In the genomic region with DNA sequence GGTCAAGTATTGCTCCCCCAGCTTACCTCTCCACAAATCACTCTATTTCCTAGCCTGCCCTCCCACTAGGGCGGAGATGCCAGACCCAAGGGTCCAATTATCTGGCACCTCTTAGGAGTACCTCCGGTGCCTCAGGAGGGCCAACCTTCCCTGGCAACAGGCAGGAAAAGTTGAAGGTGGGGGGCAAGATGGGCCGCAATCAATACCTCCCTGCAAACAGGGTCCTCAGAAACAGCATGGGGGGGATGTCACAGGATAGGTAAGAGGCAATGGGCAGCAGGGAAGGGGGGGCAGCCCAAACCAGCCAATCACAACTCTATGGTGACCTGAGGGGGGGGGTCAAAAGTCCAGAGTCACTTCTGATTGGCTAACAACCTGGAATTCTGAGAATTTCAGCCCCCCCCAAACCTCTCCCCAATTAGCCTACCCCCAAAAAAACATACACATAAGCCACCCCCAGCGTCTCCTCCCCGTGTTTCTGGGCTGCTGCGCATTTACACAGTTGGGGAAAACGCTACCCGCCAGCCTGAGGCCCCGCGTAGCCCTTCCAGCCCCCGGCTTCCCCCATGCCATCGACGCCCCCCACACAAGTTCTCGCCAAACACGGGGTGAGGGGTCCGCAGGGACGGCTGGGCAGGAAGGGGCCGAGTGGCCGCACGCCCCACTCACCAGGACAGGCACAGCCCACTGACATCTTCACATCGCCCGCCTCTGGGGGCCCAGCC, we compare ENCODE assay signal across 8 cellular contexts. TPM values are rescaled to one million over a fixed set of nuclear protein-coding genes. Genes with fewer than 3 reads are reported as not detected.
DNase-seq lines count a peak whose midpoint lies in the region; ATAC-seq and TF ChIP-seq lines count a peak whose summit lies in the region.

No MANE protein-coding gene starts in this region.

- 0 to 3% methylated on average over 6 to 11 of the region's 22 CpGs for WGBS in tibial nerve, 2 donors

- H3K36me3 ChIP-seq in NT2/D1 (ENCODE audit: insufficient read depth, insufficient read length, low read length) = peaks cover 4% of the 10 kb centered on the region
- H3K36me3 ChIP-seq in tibial nerve = no peaks in the 10 kb centered on the region

- ATAC-seq in natural killer cell treated with Interleukin-12 subunit alpha and Interleukin-12 subunit beta and Interleukin-15 and Interleukin-18, amount 100 ng/mL, for 72 hours = peak in 1 of 2 donors; percentile 11
- no peak for ATAC-seq in HG03095 (IDR thresholded peaks at IDR 0.05; ENCODE audit: unreplicated experiment)

- H3K9ac ChIP-seq in NT2/D1 (ENCODE audit: insufficient read length, low read depth) = peak overlapping the region; percentile 94

- in situ Hi-C loops in GM13976 (cut with MboI; ENCODE audit: low sequenced_read_pairs, unreplicated experiment) = no loop called here

- H3K27ac ChIP-seq in AG04450 (ENCODE audit: low read depth, low read length) = peak overlapping the region; percentile 90
- H3K27ac ChIP-seq in tibial nerve = peak overlapping the region; percentile 92 to 100 (median 98)

- no peak for TF ChIP-seq POLR2A in tibial nerve (IDR thresholded peaks at IDR 0.05)

- H3K4me3 ChIP-seq in AG04450 (ENCODE audit: low read depth, low read length) = peak overlapping the region; percentile 91
- H3K4me3 ChIP-seq in NT2/D1 (ENCODE audit: insufficient read length, low read depth) = peak overlapping the region; percentile 80
- H3K4me3 ChIP-seq in foreskin fibroblast (ENCODE audit: low read depth in 1 of 2, low read length in 2 of 2) = peak overlapping the region; percentile 84 to 87
- H3K4me3 ChIP-seq in tibial nerve = peak overlapping the region; percentile 67 to 96 (median 91)

- H3K4me1 ChIP-seq in NT2/D1 (ENCODE audit: insufficient read depth, insufficient read length) (peaks cover 4% of the 10 kb centered on the region), tibial nerve (peaks cover 7 to 61% (median 52%) of the 10 kb centered on the region in 4 donors)

- peaks cover 3% of the 10 kb centered on the region for H3K36me3 Mint-ChIP-seq in activated naive CD4-positive, alpha-beta T cell treated with anti-CD3 and anti-CD28 coated beads for 36 hours (ENCODE audit: low read depth)
- no peaks in the 10 kb centered on the region for H3K36me3 Mint-ChIP-seq in natural killer cell treated with Interleukin-12 subunit alpha and Interleukin-12 subunit beta and Interleukin-15 and Interleukin-18, amount 100 ng/mL, for 72 hours

- CTCF ChIA-PET in AG04450 (lab: Charles Lee) = interaction anchor here (0.6 kb wide), 1 partner anchor 39 kb away, joined by 3 read pairs; no protein-coding TSS in a partner anchor
- CTCF ChIA-PET in activated naive CD4-positive, alpha-beta T cell treated with anti-CD3 and anti-CD28 coated beads for 36 hours (lab: Charles Lee) = interaction anchor here (1.9 kb wide), 1 partner anchor 12 kb away, joined by 9 read pairs; no protein-coding TSS in a partner anchor

- H3K9me3 ChIP-seq in AG04450 (ENCODE audit: control insufficient read depth, insufficient read depth, low read length) (no peaks in the 10 kb centered on the region), NT2/D1 (ENCODE audit: insufficient read depth, low read length) (no peaks in the 10 kb centered on the region), tibial nerve (no peaks in the 10 kb centered on the region)

- TF ChIP-seq EP300 in tibial nerve (IDR thresholded peaks at IDR 0.05) = no peak

- H3K27me3 Mint-ChIP-seq in activated naive CD4-positive, alpha-beta T cell treated with anti-CD3 and anti-CD28 coated beads for 36 hours (ENCODE audit: low read depth) = no peaks in the 10 kb centered on the region
- H3K27me3 Mint-ChIP-seq in natural killer cell treated with Interleukin-12 subunit alpha and Interleukin-12 subunit beta and Interleukin-15 and Interleukin-18, amount 100 ng/mL, for 72 hours = no peaks in the 10 kb centered on the region

- POLR2A ChIA-PET in AG04450 (lab: Yijun Ruan, JAX) = interaction anchor here (0.5 to 1.4 kb wide), 2 partner anchors 32 to 36 kb away, joined by 3 to 5 read pairs; a partner anchor contains a TSS

- no peaks in the 10 kb centered on the region for H3K9me3 Mint-ChIP-seq in activated naive CD4-positive, alpha-beta T cell treated with anti-CD3 and anti-CD28 coated beads for 36 hours
- no peaks in the 10 kb centered on the region for H3K9me3 Mint-ChIP-seq in natural killer cell treated with Interleukin-12 subunit alpha and Interleukin-12 subunit beta and Interleukin-15 and Interleukin-18, amount 100 ng/mL, for 72 hours

- H3K4me1 Mint-ChIP-seq in activated naive CD4-positive, alpha-beta T cell treated with anti-CD3 and anti-CD28 coated beads for 36 hours (ENCODE audit: low read depth) = peaks cover 44% of the 10 kb centered on the region
- H3K4me1 Mint-ChIP-seq in natural killer cell treated with Interleukin-12 subunit alpha and Interleukin-12 subunit beta and Interleukin-15 and Interleukin-18, amount 100 ng/mL, for 72 hours (ENCODE audit: low read depth in 2 of 2) = peaks cover 38 to 48% of the 10 kb centered on the region in 2 donors

- peak overlapping the region; percentile 93 for H3K4me3 Mint-ChIP-seq in activated naive CD4-positive, alpha-beta T cell treated with anti-CD3 and anti-CD28 coated beads for 36 hours
- H3K4me3 Mint-ChIP-seq in natural killer cell treated with Interleukin-12 subunit alpha and Interleukin-12 subunit beta and Interleukin-15 and Interleukin-18, amount 100 ng/mL, for 72 hours = peak overlapping the region; percentile 88

- H3K27ac Mint-ChIP-seq in activated naive CD4-positive, alpha-beta T cell treated with anti-CD3 and anti-CD28 coated beads for 36 hours = peak overlapping the region; percentile 98
- H3K27ac Mint-ChIP-seq in natural killer cell treated with Interleukin-12 subunit alpha and Interleukin-12 subunit beta and Interleukin-15 and Interleukin-18, amount 100 ng/mL, for 72 hours = peak overlapping the region; percentile 80 to 90

- H3K27me3 ChIP-seq in AG04450 (ENCODE audit: control insufficient read depth, insufficient read depth, low read length) (no peaks in the 10 kb centered on the region), NT2/D1 (ENCODE audit: insufficient read depth, insufficient read length) (no peaks in the 10 kb centered on the region), tibial nerve (no peaks in the 10 kb centered on the region)

- DNase-seq in AG04450 (ENCODE audit: low read depth, low spot score) (peak; percentile 36), GM13976 (ENCODE audit: low spot score) (peak; percentile 87), NT2/D1 (ENCODE audit: low read depth, low spot score) (no peak), foreskin fibroblast (peak; percentile 66 to 83), tibial nerve (ENCODE audit: low spot score in 2 of 2) (peak; percentile 59 to 85)
- DNase-seq in activated naive CD4-positive, alpha-beta T cell treated with anti-CD3 and anti-CD28 coated beads for 36 hours = peak; percentile 73
- no peak for DNase-seq in natural killer cell treated with Interleukin-12 subunit alpha and Interleukin-12 subunit beta and Interleukin-15 and Interleukin-18, amount 100 ng/mL, for 72 hours (ENCODE audit: low spot score)

- TF ChIP-seq CTCF in AG04450 (IDR thresholded peaks at IDR 0.05; ENCODE audit: low read depth, low read length) = no peak
- TF ChIP-seq CTCF in GM13976 (IDR thresholded peaks at IDR 0.05; ENCODE audit: borderline replicate concordance, control extremely low read depth, extremely low read depth, insufficient read depth, missing control alignments) = no peak
- no peak for TF ChIP-seq CTCF in foreskin fibroblast (IDR thresholded peaks at IDR 0.05; ENCODE audit: low read depth, low read length)
- peak in 1 of 5 experiments; percentile 4 for TF ChIP-seq CTCF in tibial nerve (IDR thresholded peaks at IDR 0.05)

- intact Hi-C loops in activated naive CD4-positive, alpha-beta T cell treated with anti-CD3 and anti-CD28 coated beads for 36 hours (cut with micrococcal nuclease) = loop anchor here (1.0 to 5.0 kb wide), 6 partner anchors 13 to 1248 kb away; a partner anchor contains a TSS

RNA-seq across cellular contexts. Expression of a gene that starts 0.6 kb away (rescaled TPM):
- polyA plus RNA-seq in AG04450 (2011; rRNA removed) = 95.7 and 106 TPM in 2 replicates
- polyA minus RNA-seq in AG04450 (2011; rRNA and poly(A)+ RNA removed) = 163 and 199 TPM in 2 replicates
- 10 to 100 TPM; 46.5 to 46.6 TPM for total RNA-seq in activated naive CD4-positive, alpha-beta T cell treated with anti-CD3 and anti-CD28 coated beads for 36 hours
- 10 to 100 TPM; 61.8 to 87.9 TPM for total RNA-seq in natural killer cell treated with Interleukin-12 subunit alpha and Interleukin-12 subunit beta and Interleukin-15 and Interleukin-18, amount 100 ng/mL, for 72 hours
- 10 to 100 TPM; 37.0 to 50.7 (median 45.8) TPM for total RNA-seq in tibial nerve

RNA-seq across cellular contexts. Expression of a gene that starts 13.3 kb away (rescaled TPM):
- 14.1 and 18.5 TPM in 2 replicates for polyA plus RNA-seq in AG04450 (2011; rRNA removed)
- 31.1 and 37.4 TPM in 2 replicates for polyA minus RNA-seq in AG04450 (2011; rRNA and poly(A)+ RNA removed)
- total RNA-seq in activated naive CD4-positive, alpha-beta T cell treated with anti-CD3 and anti-CD28 coated beads for 36 hours = 10 to 100 TPM; 54.6 to 55.0 TPM
- total RNA-seq in natural killer cell treated with Interleukin-12 subunit alpha and Interleukin-12 subunit beta and Interleukin-15 and Interleukin-18, amount 100 ng/mL, for 72 hours = 100 to 1,000 TPM in 1 of 2 donors, 10 to 100 TPM in 1; 56.3 to 134 TPM
- total RNA-seq in tibial nerve = 10 to 100 TPM; 10.1 to 26.4 (median 18.7) TPM

RNA-seq across cellular contexts. Expression of a gene that starts 32.6 kb away (rescaled TPM):
- polyA plus RNA-seq in AG04450 (2011; rRNA removed) = 60.9 and 80.8 TPM in 2 replicates
- 46.1 and 47.3 TPM in 2 replicates for polyA minus RNA-seq in AG04450 (2011; rRNA and poly(A)+ RNA removed)
- 100 to 1,000 TPM; 182 to 194 TPM for total RNA-seq in activated naive CD4-positive, alpha-beta T cell treated with anti-CD3 and anti-CD28 coated beads for 36 hours
- 100 to 1,000 TPM in 1 of 2 donors, 10 to 100 TPM in 1; 98.9 to 172 TPM for total RNA-seq in natural killer cell treated with Interleukin-12 subunit alpha and Interleukin-12 subunit beta and Interleukin-15 and Interleukin-18, amount 100 ng/mL, for 72 hours
- 10 to 100 TPM; 31.2 to 58.2 (median 51.4) TPM for total RNA-seq in tibial nerve

RNA-seq across cellular contexts. Expression of a gene that starts 54.4 kb away (rescaled TPM):
- 6.4 and 9.0 TPM in 2 replicates for polyA plus RNA-seq in AG04450 (2011; rRNA removed)
- 12.9 and 19.3 TPM in 2 replicates for polyA minus RNA-seq in AG04450 (2011; rRNA and poly(A)+ RNA removed)
- total RNA-seq in activated naive CD4-positive, alpha-beta T cell treated with anti-CD3 and anti-CD28 coated beads for 36 hours = 1 to 10 TPM; 8.7 to 8.8 TPM
- 10 to 100 TPM; 25.0 to 28.6 TPM for total RNA-seq in natural killer cell treated with Interleukin-12 subunit alpha and Interleukin-12 subunit beta and Interleukin-15 and Interleukin-18, amount 100 ng/mL, for 72 hours
- total RNA-seq in tibial nerve = 10 to 100 TPM; 33.5 to 36.5 (median 34.8) TPM

Comparison
In these comparisons a context has a peak if more than half of its experiments do, and no peak if none do; other contexts are left out.
1. DNase-seq: peak in AG04450 (single experiment), GM13976 (single experiment), activated naive CD4-positive, alpha-beta T cell treated with anti-CD3 and anti-CD28 coated beads for 36 hours (single experiment), foreskin fibroblast (2 of 2) and tibial nerve (2 of 2); none in NT2/D1 (single experiment) and natural killer cell treated with Interleukin-12 subunit alpha and Interleukin-12 subunit beta and Interleukin-15 and Interleukin-18, amount 100 ng/mL, for 72 hours (single experiment).
2. Peak in every context shown above with its lines, with median percentiles within 50 percentile points of each other: H3K4me3 ChIP-seq.